ENCODE assay signal across 9 cellular contexts in genomic region chr2:239245872-239246701, GRCh38.
DNase-seq lines count a peak whose midpoint lies in the region; ATAC-seq, FAIRE-seq and TF ChIP-seq lines count a peak whose summit lies in the region.
"Had no signal": no experiment of that assay in that cellular context is flagged by ENCODE, and none has a peak within 500 bp of the region (broad histone marks: within the 10 kb centered on the region; RNA-seq: fewer than 3 reads in every experiment).

No MANE protein-coding gene starts in this region.

- H3K9me3 ChIP-seq in RWPE2 (ENCODE audit: severe bottlenecking) (no peaks in the 10 kb centered on the region), right atrium auricular region (no peaks in the 10 kb centered on the region)

- no peak for TF ChIP-seq POLR2A in H54 (IDR thresholded peaks at IDR 0.05; ENCODE audit: low read depth, low read length)

- H3K27me3 ChIP-seq in RWPE2 (ENCODE audit: insufficient read depth, poor library complexity, severe bottlenecking): no peaks in the 10 kb centered on the region
- no peaks in the 10 kb centered on the region for H3K27me3 ChIP-seq in right atrium auricular region

- H3K27ac ChIP-seq in RWPE2 (ENCODE audit: poor library complexity, severe bottlenecking) (no peak overlapping the region), right atrium auricular region (peak overlapping the region; percentile 69 to 81)

- H3K36me3 ChIP-seq in RWPE2 (ENCODE audit: low read depth) (no peaks in the 10 kb centered on the region), right atrium auricular region (no peaks in the 10 kb centered on the region)

- peak; percentile 83 for ATAC-seq in RWPE2 (ENCODE audit: low read depth)
- ATAC-seq in sciatic nerve: peak; percentile 71
- ATAC-seq in HG02678 (IDR thresholded peaks at IDR 0.05; ENCODE audit: unreplicated experiment): no peak
- ATAC-seq: activated CD8-positive, alpha-beta T cell treated with anti-CD3 and anti-CD28 coated beads for 36 hours had no signal

- TF ChIP-seq CTCF in RWPE2 (IDR thresholded peaks at IDR 0.05; ENCODE audit: poor library complexity, severe bottlenecking) (no peak), right atrium auricular region (IDR thresholded peaks at IDR 0.05) (no peak)

- intact Hi-C loops in sciatic nerve (cut with DNase I): no loop called here

- H3K4me1 ChIP-seq in RWPE2 (ENCODE audit: insufficient read depth, poor library complexity, severe bottlenecking): no peaks in the 10 kb centered on the region
- peaks cover 0 to 58% of the 10 kb centered on the region in 2 donors for H3K4me1 ChIP-seq in right atrium auricular region

- DNase-seq in HK-2 (ENCODE audit: unreplicated experiment) (peak; percentile 36), RWPE2 (ENCODE audit: low spot score) (no peak), right atrium auricular region (ENCODE audit: low spot score) (no peak), sciatic nerve (ENCODE audit: low spot score) (peak; percentile 68), H54 (ENCODE audit: insufficient read length, low spot score) (no peak), NCI-H187 treated with DMSO at 0.1 percent for 48 hours (lab: John Stamatoyannopoulos, UW) (no peak), superior temporal gyrus (ENCODE audit: extremely low spot score) (no peak)
- DNase-seq: activated CD8-positive, alpha-beta T cell treated with anti-CD3 and anti-CD28 coated beads for 36 hours had no signal

- no peak for FAIRE-seq in H54 (lab: Jason Lieb, UNC)

- H3K4me3 ChIP-seq in RWPE2 (ENCODE audit: severe bottlenecking) (no peak overlapping the region), right atrium auricular region (peak overlapping the region in 1 of 2 donors; percentile 26)

Comparison
In these comparisons a context has a peak if more than half of its experiments do, and no peak if none do; other contexts are left out.
1. DNase-seq: peak in HK-2 (single experiment) and sciatic nerve (single experiment); none in RWPE2 (single experiment), right atrium auricular region (single experiment), H54 (single experiment), NCI-H187 treated with DMSO at 0.1 percent for 48 hours (single experiment) and superior temporal gyrus (single experiment).